Comparison of ENCODE assay signal across 12 cellular contexts in the genomic region with DNA sequence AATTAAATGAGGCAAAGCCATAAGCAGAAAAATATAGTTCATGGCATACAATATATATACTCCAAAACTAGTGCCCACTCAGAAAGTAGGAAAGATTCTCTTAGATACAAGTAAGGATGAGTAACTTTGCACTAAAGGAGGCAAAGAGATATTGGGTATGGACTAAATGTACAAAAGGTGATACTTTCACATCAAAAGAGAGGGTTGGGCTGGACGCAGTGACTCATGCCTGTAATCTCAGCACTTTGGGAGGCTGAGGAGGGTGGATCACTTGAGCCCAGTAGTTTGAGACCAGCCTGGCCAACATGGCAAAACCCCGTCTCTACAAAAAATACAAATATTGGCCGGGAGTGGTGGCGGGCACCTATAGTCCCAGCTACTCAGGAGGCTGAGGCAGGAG. TPM values are rescaled to one million over a fixed set of nuclear protein-coding genes. Genes with fewer than 3 reads are reported as not detected.
DNase-seq lines count a peak whose midpoint lies in the region; ATAC-seq, FAIRE-seq and TF ChIP-seq lines count a peak whose summit lies in the region.
"Had no signal": no experiment of that assay in that cellular context is flagged by ENCODE, and none has a peak within 500 bp of the region (broad histone marks: within the 10 kb centered on the region; RNA-seq: fewer than 3 reads in every experiment).

No MANE protein-coding gene starts in this region.

- peak; percentile 78 to 80 for ATAC-seq in activated naive CD4-positive, alpha-beta T cell treated with anti-CD3 and anti-CD28 coated beads, Interleukin-2, amount 50 U/mL, for 72 hours
- ATAC-seq in memory B cell (ENCODE audit: low read depth) (no peak), sciatic nerve (no peak)

- H3K9me3 Mint-ChIP-seq in activated naive CD4-positive, alpha-beta T cell treated with anti-CD3 and anti-CD28 coated beads, Interleukin-2, amount 50 U/mL, for 72 hours = peaks cover 0 to 6% of the 10 kb centered on the region in 2 donors
- no peaks in the 10 kb centered on the region for H3K9me3 Mint-ChIP-seq in astrocyte (ENCODE audit: unreplicated experiment)
- no peaks in the 10 kb centered on the region for H3K9me3 Mint-ChIP-seq in memory B cell
- H3K9me3 Mint-ChIP-seq in type B pancreatic cell = peaks cover 8% of the 10 kb centered on the region

- FAIRE-seq in astrocyte (lab: Jason Lieb, UNC) = no peak

- H3K9ac ChIP-seq in astrocyte (ENCODE audit: low read length) = peak overlapping the region; percentile 23

- H3K4me3 ChIP-seq in astrocyte (ENCODE audit: insufficient read depth, low read depth, low read length) = no peak overlapping the region
- H3K4me3 ChIP-seq: lung, SJSA1 had no signal

- no peaks in the 10 kb centered on the region for H3K36me3 ChIP-seq in astrocyte (ENCODE audit: insufficient read depth, low read length)

- peaks cover 76% of the 10 kb centered on the region for H3K79me2 ChIP-seq in astrocyte (ENCODE audit: insufficient read depth, low read length)

- H4K20me1 ChIP-seq in astrocyte (ENCODE audit: insufficient read depth, low read length) = peaks cover 4% of the 10 kb centered on the region

- no peak for TF ChIP-seq CTCF in astrocyte (IDR thresholded peaks at IDR 0.05; ENCODE audit: insufficient read depth, low read depth, low read length)
- no peak for TF ChIP-seq CTCF in type B pancreatic cell (conservative IDR thresholded peaks at IDR 0.05)

- H3K27ac ChIP-seq in astrocyte (ENCODE audit: low read depth, low read length) = peak overlapping the region; percentile 61

- no peaks in the 10 kb centered on the region for H3K27me3 ChIP-seq in astrocyte (ENCODE audit: insufficient read depth, low read length)
- H3K27me3 ChIP-seq: SJSA1 had no signal

- H3K27me3 Mint-ChIP-seq in astrocyte (ENCODE audit: low read depth, unreplicated experiment) (no peaks in the 10 kb centered on the region), memory B cell (no peaks in the 10 kb centered on the region), type B pancreatic cell (no peaks in the 10 kb centered on the region)

- peak overlapping the region in 1 of 2 donors; percentile 66 for H3K27ac Mint-ChIP-seq in activated naive CD4-positive, alpha-beta T cell treated with anti-CD3 and anti-CD28 coated beads, Interleukin-2, amount 50 U/mL, for 72 hours
- H3K27ac Mint-ChIP-seq in astrocyte (ENCODE audit: unreplicated experiment) (peak overlapping the region; percentile 15), memory B cell (peak overlapping the region; percentile 82), type B pancreatic cell (peak overlapping the region; percentile 86)

- H3K4me3 Mint-ChIP-seq in astrocyte (ENCODE audit: unreplicated experiment) (no peak overlapping the region), memory B cell (no peak overlapping the region), type B pancreatic cell (peak overlapping the region; percentile 47)

- peaks cover 30 to 66% of the 10 kb centered on the region in 2 donors for H3K36me3 Mint-ChIP-seq in activated naive CD4-positive, alpha-beta T cell treated with anti-CD3 and anti-CD28 coated beads, Interleukin-2, amount 50 U/mL, for 72 hours
- H3K36me3 Mint-ChIP-seq in astrocyte (ENCODE audit: low read depth, unreplicated experiment) (peaks cover 4% of the 10 kb centered on the region), memory B cell (peaks cover 11% of the 10 kb centered on the region), type B pancreatic cell (peaks cover 76% of the 10 kb centered on the region)

- no peaks in the 10 kb centered on the region for H3K9me3 ChIP-seq in astrocyte (ENCODE audit: insufficient read depth, low read depth, low read length)
- H3K9me3 ChIP-seq: SJSA1 had no signal

- no peak overlapping the region for H2AFZ ChIP-seq in astrocyte (ENCODE audit: low read depth, low read length)

- peaks cover 15% of the 10 kb centered on the region for H3K4me1 ChIP-seq in astrocyte (ENCODE audit: insufficient read depth, low read length)

- peak overlapping the region; percentile 40 for H3K4me2 ChIP-seq in astrocyte (ENCODE audit: low read length)

- intact Hi-C loops in sciatic nerve (cut with DNase I) = no loop called here

- DNase-seq in activated naive CD4-positive, alpha-beta T cell treated with anti-CD3 and anti-CD28 coated beads, Interleukin-2, amount 50 U/mL, for 72 hours (ENCODE audit: low spot score in 2 of 2) = no peak
- DNase-seq in activated naive CD4-positive, alpha-beta T cell treated with anti-CD3 and anti-CD28 coated beads, Interleukin-2, amount 50 U/mL, for 16 hours = no peak
- no peak for DNase-seq in astrocyte (ENCODE audit: low read depth)
- no peak for DNase-seq in memory B cell (ENCODE audit: low spot score in 2 of 2)
- DNase-seq in type B pancreatic cell (ENCODE audit: extremely low spot score, unreplicated experiment) = no peak
- DNase-seq in NCI-H2171 treated with DMSO at 0.1 percent for 48 hours (lab: John Stamatoyannopoulos, UW) = no peak
- DNase-seq in HuH-7 (ENCODE audit: low spot score) = no peak
- DNase-seq in sciatic nerve (ENCODE audit: low spot score) = no peak
- DNase-seq: activated CD8-positive, alpha-beta memory T cell treated with anti-CD3 and anti-CD28 coated beads, Interleukin-2, amount 50 U/mL, for 48 hours; NCI-H1436 treated with DMSO at 0.1 percent for 48 hours had no signal

- H3K4me1 Mint-ChIP-seq in astrocyte (ENCODE audit: low read depth, unreplicated experiment) = peaks cover 32% of the 10 kb centered on the region
- peaks cover 42% of the 10 kb centered on the region for H3K4me1 Mint-ChIP-seq in memory B cell
- H3K4me1 Mint-ChIP-seq in type B pancreatic cell (ENCODE audit: unreplicated experiment) = peaks cover 17% of the 10 kb centered on the region

RNA-seq across cellular contexts. Expression of gene KYAT3, which starts 6.7 kb away (rescaled TPM):
- total RNA-seq in activated naive CD4-positive, alpha-beta T cell treated with anti-CD3 and anti-CD28 coated beads, Interleukin-2, amount 50 U/mL, for 72 hours = 10 to 100 TPM; 37.6 to 65.6 TPM
- total RNA-seq in astrocyte (21.0 and 21.3 TPM in 2 replicates), type B pancreatic cell (ENCODE audit: low replicate concordance) (41.8 and 43.1 TPM in 2 replicates), sciatic nerve (34.2 TPM)

RNA-seq across cellular contexts. Expression of gene RBMXL1, which starts 6.7 kb away (rescaled TPM):
- 10 to 100 TPM; 23.7 to 27.2 TPM for total RNA-seq in activated naive CD4-positive, alpha-beta T cell treated with anti-CD3 and anti-CD28 coated beads, Interleukin-2, amount 50 U/mL, for 72 hours
- total RNA-seq in astrocyte = 10.1 and 10.9 TPM in 2 replicates
- total RNA-seq in type B pancreatic cell (ENCODE audit: low replicate concordance) = 18.4 and 24.3 TPM in 2 replicates
- total RNA-seq in sciatic nerve = 25.6 TPM

RNA-seq across cellular contexts. Expression of gene GBP3, which starts 37.0 kb away (rescaled TPM):
- total RNA-seq in activated naive CD4-positive, alpha-beta T cell treated with anti-CD3 and anti-CD28 coated beads, Interleukin-2, amount 50 U/mL, for 72 hours = 1 to 10 TPM; 3.2 to 9.3 TPM
- total RNA-seq in astrocyte (30.3 and 34.9 TPM in 2 replicates), type B pancreatic cell (ENCODE audit: low replicate concordance) (10.1 and 20.3 TPM in 2 replicates), sciatic nerve (25.9 TPM)

Comparison
In these comparisons a context has a peak if more than half of its experiments do, and no peak if none do; other contexts are left out.
1. ATAC-seq: peak in activated naive CD4-positive, alpha-beta T cell treated with anti-CD3 and anti-CD28 coated beads, Interleukin-2, amount 50 U/mL, for 72 hours (2 of 2); none in memory B cell (single experiment) and sciatic nerve (single experiment).